ENCODE assay signal across 22 cellular contexts in genomic region chr12:2413999-2414792, GRCh38.
"Had no signal": no experiment of that assay in that cellular context is flagged by ENCODE, and none has a peak within 500 bp of the region (broad histone marks: within the 10 kb centered on the region; RNA-seq: fewer than 3 reads in every experiment).

No MANE protein-coding gene starts in this region.

- H3K4me1 ChIP-seq: psoas muscle had no signal

- H3K36me3 ChIP-seq: neutrophil had no signal

- DNase-seq: activated CD4-positive, alpha-beta T cell treated with anti-CD3 and anti-CD28 coated beads, Interleukin-2, amount 50 U/mL, for 1 hour; activated CD8-positive, alpha-beta memory T cell treated with anti-CD3 and anti-CD28 coated beads for 24 hours; activated naive CD4-positive, alpha-beta T cell; activated naive CD8-positive, alpha-beta T cell treated with anti-CD3 and anti-CD28 coated beads, Interleukin-2, amount 10 ng/mL, durations not matched to agents 7 days and 5 days; anterior cingulate cortex; cerebellar nuclear complex; effector memory CD8-positive, alpha-beta T cell; foreskin melanocyte; immature natural killer cell; mucosa of descending colon; naive thymus-derived CD8-positive, alpha-beta T cell; SK-N-SH; stimulated activated CD4-positive, alpha-beta T cell treated with anti-CD3 and anti-CD28 coated beads, Interleukin-15, amount 100 ng/mL, for 24 hours; stimulated activated CD4-positive, alpha-beta T cell treated with anti-CD3 and anti-CD28 coated beads, Interleukin-4, amount 100 ng/mL, for 1 hour; stimulated activated naive CD4-positive, alpha-beta T cell treated with Interleukin-2 at 50 U/mL for 16 hours; substantia nigra; T-cell; T-helper 9 cell; trophoblast cell had no signal

- H3K4me3 ChIP-seq: mucosa of descending colon, psoas muscle had no signal

- H3K9ac ChIP-seq: SK-N-SH had no signal

- H3K27ac ChIP-seq: neutrophil, psoas muscle had no signal

- H3K9me3 ChIP-seq: mucosa of descending colon, neutrophil, psoas muscle, SK-N-SH had no signal

- H3K27me3 ChIP-seq: neutrophil had no signal

- ATAC-seq: activated CD4-positive, CD25-positive, alpha-beta regulatory T cell treated with anti-CD3 and anti-CD28 coated beads, Interleukin-2, amount 50 U/mL, for 24 hours; effector memory CD8-positive, alpha-beta T cell; mucosa of descending colon; naive thymus-derived CD8-positive, alpha-beta T cell; psoas muscle; T-cell had no signal

- H3K4me2 ChIP-seq: SK-N-SH had no signal
